Comparison of ENCODE assay signal across 9 cellular contexts in the genomic region with DNA sequence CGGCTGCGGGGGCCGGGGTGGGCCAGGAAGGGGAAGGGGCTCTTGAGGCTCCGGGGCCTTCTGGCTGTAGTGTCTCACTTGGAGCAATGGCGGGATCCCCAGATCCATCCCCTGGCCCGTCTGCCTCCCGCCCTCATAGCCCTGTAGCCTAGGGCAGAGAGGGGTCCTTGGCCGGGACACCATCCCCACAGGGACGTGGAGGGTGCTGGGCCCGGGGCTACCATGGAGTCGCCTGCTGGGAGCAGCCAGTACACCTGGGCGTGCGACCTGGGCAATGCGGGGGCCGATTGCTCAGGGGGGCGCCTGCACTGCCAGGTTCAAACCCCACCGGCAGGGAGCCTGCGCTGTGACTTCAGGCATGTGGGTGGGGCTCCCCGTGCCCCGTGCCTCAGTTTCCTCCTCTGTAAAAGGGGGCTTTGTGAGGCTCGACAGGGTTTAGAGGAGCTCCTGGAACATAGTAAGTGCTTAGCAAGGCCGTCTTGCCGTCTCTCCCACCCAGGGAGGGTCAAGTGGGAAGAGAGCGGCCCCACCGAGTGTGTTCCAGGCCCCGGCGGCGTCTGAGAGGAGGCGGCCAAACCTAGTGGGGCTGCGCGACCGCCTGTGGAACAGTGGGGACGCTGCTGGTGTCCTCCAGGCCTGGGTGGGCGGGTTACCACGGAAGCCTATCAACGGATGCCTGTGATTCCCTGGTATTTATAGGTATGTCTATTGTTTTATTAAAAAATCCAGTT. TPM values are rescaled to one million over a fixed set of nuclear protein-coding genes. Genes with fewer than 3 reads are reported as not detected.
"Had no signal": no experiment of that assay in that cellular context is flagged by ENCODE, and none has a peak within 500 bp of the region (broad histone marks: within the 10 kb centered on the region; RNA-seq: fewer than 3 reads in every experiment).

No MANE protein-coding gene starts in this region.

- H3K9me3 Mint-ChIP-seq: GM23338, H9 had no signal

- H3K4me3 Mint-ChIP-seq: GM23338, H9 had no signal

- FAIRE-seq: H1, H54, HTR-8/SVneo, K562 had no signal

- H3K4me3 ChIP-seq: GM23338, K562 had no signal

- ATAC-seq: GM23338, K562 had no signal

- DNase-seq: H9, HCEC 1CT, IMR-90 had no signal

RNA-seq across cellular contexts. Expression of a gene that starts 51.8 kb away (rescaled TPM):
- total RNA-seq: HT-29, IMR-90 had no signal
- polyA plus RNA-seq: IMR-90, K562 had no signal
